In genomic region chr11:102564110-102564509, GRCh38 we compare ENCODE assay signal across 9 cellular contexts. TPM values are rescaled to one million over a fixed set of nuclear protein-coding genes. Genes with fewer than 3 reads are reported as not detected.
DNase-seq lines count a peak whose midpoint lies in the region; ATAC-seq and TF ChIP-seq lines count a peak whose summit lies in the region.
"Had no signal": no experiment of that assay in that cellular context is flagged by ENCODE, and none has a peak within 500 bp of the region (broad histone marks: within the 10 kb centered on the region; RNA-seq: fewer than 3 reads in every experiment).

No MANE protein-coding gene starts in this region.

- H3K9me3 ChIP-seq in adrenal gland (replicated peaks in 1 of 3), result no peaks in the 10 kb centered on the region

- intact Hi-C loops in adrenal gland (cut with DNase I), result no loop called here

- peak; percentile 43 for DNase-seq in non-pigmented ciliary epithelial cell (ENCODE audit: low read depth)
- DNase-seq in anterior cingulate cortex (lab: John Stamatoyannopoulos, UW), result no peak
- no peak for DNase-seq in effector CD4-positive, alpha-beta T cell
- no peak for DNase-seq in SKM-1 (lab: John Stamatoyannopoulos, UW; ENCODE audit: unreplicated experiment)
- DNase-seq in adrenal gland, result no peak

- H3K4me1 ChIP-seq in adrenal gland (replicated peaks in 1 of 2), result no peaks in the 10 kb centered on the region

- no peak overlapping the region for H3K4me3 ChIP-seq in adrenal gland

- ATAC-seq in GM18909 (IDR thresholded peaks at IDR 0.05; ENCODE audit: poor library complexity, unreplicated experiment) (peak; percentile 78), HG02981 (IDR thresholded peaks at IDR 0.05; ENCODE audit: unreplicated experiment) (peak; percentile 75), SK-N-SH treated with all-trans-retinoic acid at 6 μM for 48 hours (peak; percentile 86)

- WGBS in adrenal gland, 4 donors, result 61 to 76% (median 73%) methylated on average over 2 of the region's 2 CpGs

- H3K27ac ChIP-seq in adrenal gland, result no peak overlapping the region

- no peak for TF ChIP-seq CTCF in adrenal gland (IDR thresholded peaks at IDR 0.05)

- no peaks in the 10 kb centered on the region for H3K36me3 ChIP-seq in adrenal gland (replicated peaks in 1 of 2)

- H3K27me3 ChIP-seq in adrenal gland, result no peaks in the 10 kb centered on the region

- no peak for TF ChIP-seq POLR2A in adrenal gland (IDR thresholded peaks at IDR 0.05)

TF ChIP-seq in SK-N-SH treated with all-trans-retinoic acid at 6 μM for 48 hours, 23 proteins besides CTCF, POLR2A, EP300 and RAD21:
- TF ChIP-seq SNAI2 (CRISPR knock-in tag; IDR thresholded peaks at IDR 0.05), result no peak
- TF ChIP-seq ZC3H10 (CRISPR knock-in tag; IDR thresholded peaks at IDR 0.05), result no peak
- no peak for TF ChIP-seq BACH2 (CRISPR knock-in tag; IDR thresholded peaks at IDR 0.05; ENCODE audit: borderline replicate concordance)
- no peak for TF ChIP-seq GLIS3 (CRISPR knock-in tag; IDR thresholded peaks at IDR 0.05)
- TF ChIP-seq CSDC2 (CRISPR knock-in tag; IDR thresholded peaks at IDR 0.05), result no peak
- no peak for TF ChIP-seq ZFP3 (CRISPR knock-in tag; IDR thresholded peaks at IDR 0.05)
- no peak for TF ChIP-seq ARNTL (CRISPR knock-in tag; IDR thresholded peaks at IDR 0.05; ENCODE audit: borderline replicate concordance, low read depth)
- no peak for TF ChIP-seq CSRNP3 (CRISPR knock-in tag; IDR thresholded peaks at IDR 0.05)
- TF ChIP-seq TSHZ2 (CRISPR knock-in tag; IDR thresholded peaks at IDR 0.05), result no peak
- no peak for TF ChIP-seq ISL1 (CRISPR knock-in tag; IDR thresholded peaks at IDR 0.05)

RNA-seq across cellular contexts. Expression of gene MMP7, which starts 33.6 kb away (rescaled TPM):
- total RNA-seq in adrenal gland, result under 1 TPM in 3 of 8 donors, not detected in 5; 0.39 to 0.61 (median 0.44) TPM
- not detected for polyA plus RNA-seq in adrenal gland
- total RNA-seq: T-helper 2 cell treated with Interferon-gamma antibody and Interleukin-4, amounts not matched to agents 100 ng/mL and 5 ng/mL, for 36 hours had no signal
